In genomic region chr16:48011888-48012658, GRCh38 we compare ENCODE assay signal across 27 cellular contexts.
A peak's percentile ranks its signal among the peaks of the same experiment; 100 is the strongest.
DNase-seq lines count a peak whose midpoint lies in the region; ATAC-seq and TF ChIP-seq lines count a peak whose summit lies in the region.
"Had no signal": no experiment of that assay in that cellular context is flagged by ENCODE, and none has a peak within 500 bp of the region (broad histone marks: within the 10 kb centered on the region; RNA-seq: fewer than 3 reads in every experiment).

No MANE protein-coding gene starts in this region.

- H3K9me3 Mint-ChIP-seq in stimulated activated naive B cell treated with anti-CD40 and anti-IgM and Interleukin-4, amounts not matched to agents 10 μg/mL and 1 μg/mL and 100 μg/mL, for 72 hours, result peaks cover 4 to 7% of the 10 kb centered on the region in 2 donors
- H3K9me3 Mint-ChIP-seq: HFFc6; stimulated activated naive CD8-positive, alpha-beta T cell treated with anti-CD3 and anti-CD28 coated beads, Interleukin-15, Interleukin-2, amounts not matched to agents 100 ng/mL and 50 ng/mL, for 24 hours had no signal

- DNase-seq in M059J (ENCODE audit: low read depth) (peak; percentile 52), RPMI8226 (peak; percentile 22), kidney tubule cell (ENCODE audit: low spot score) (peak; percentile 30), lower leg skin (ENCODE audit: low spot score in 2 of 2) (no peak), activated gamma-delta T cell (lab: John Stamatoyannopoulos, UW) (no peak)
- DNase-seq in stimulated activated naive B cell treated with anti-CD40 and anti-IgM and Interleukin-4, amounts not matched to agents 10 μg/mL and 1 μg/mL and 100 μg/mL, for 72 hours, result no peak
- no peak for DNase-seq in activated CD8-positive, alpha-beta memory T cell treated with anti-CD3 and anti-CD28 coated beads, Interleukin-2, amount 50 U/mL, for 48 hours
- DNase-seq: activated CD4-positive, alpha-beta T cell treated with anti-CD3 and anti-CD28 coated beads, Interleukin-2, amount 50 U/mL, for 1 hour; activated naive CD4-positive, alpha-beta T cell treated with anti-CD3 and anti-CD28 coated beads, Interleukin-2, amount 10 ng/mL, durations not matched to agents 7 days and 5 days; CD4-positive, alpha-beta T cell; colonic mucosa; EL; foreskin keratinocyte; GM23248; HFFc6; left cardiac atrium; NCI-H1105 treated with DMSO at 0.1 percent for 48 hours; NCI-H1930; NCI-H226; NCI-H748 treated with DMSO at 0.1 percent for 48 hours; sigmoid colon; WERI-Rb-1 had no signal

- H3K4me1 Mint-ChIP-seq in stimulated activated naive B cell treated with anti-CD40 and anti-IgM and Interleukin-4, amounts not matched to agents 10 μg/mL and 1 μg/mL and 100 μg/mL, for 72 hours, result peaks cover 7 to 19% of the 10 kb centered on the region in 2 donors
- H3K4me1 Mint-ChIP-seq: activated naive CD4-positive, alpha-beta T cell treated with anti-CD3 and anti-CD28 coated beads, Interleukin-2, amount 10 ng/mL, durations not matched to agents 7 days and 5 days had no signal

- no peaks in the 10 kb centered on the region for H3K36me3 Mint-ChIP-seq in stimulated activated naive B cell treated with anti-CD40 and anti-IgM and Interleukin-4, amounts not matched to agents 10 μg/mL and 1 μg/mL and 100 μg/mL, for 72 hours
- H3K36me3 Mint-ChIP-seq: activated naive CD4-positive, alpha-beta T cell treated with anti-CD3 and anti-CD28 coated beads, Interleukin-2, amount 10 ng/mL, durations not matched to agents 7 days and 5 days had no signal

- WGBS in lower leg skin, 2 donors, result 59 to 69% methylated on average over 9 of the region's 9 CpGs

- H3K27ac Mint-ChIP-seq in stimulated activated naive B cell treated with anti-CD40 and anti-IgM and Interleukin-4, amounts not matched to agents 10 μg/mL and 1 μg/mL and 100 μg/mL, for 72 hours, result peak overlapping the region; percentile 0
- H3K27ac Mint-ChIP-seq: activated naive CD4-positive, alpha-beta T cell treated with anti-CD3 and anti-CD28 coated beads, Interleukin-2, amount 10 ng/mL, durations not matched to agents 7 days and 5 days; CD4-positive, alpha-beta T cell; HFFc6; stimulated activated naive CD8-positive, alpha-beta T cell treated with anti-CD3 and anti-CD28 coated beads, Interleukin-15, Interleukin-2, amounts not matched to agents 100 ng/mL and 50 ng/mL, for 24 hours had no signal

- intact Hi-C loops in lower leg skin (cut with DNase I; ENCODE audit: low total_unique reads), result no loop called here

- no peak for TF ChIP-seq POLR2A in lower leg skin (IDR thresholded peaks at IDR 0.05)

- no peak for TF ChIP-seq CTCF in lower leg skin (IDR thresholded peaks at IDR 0.05)

- peaks cover 10 to 11% of the 10 kb centered on the region in 2 donors for H3K27me3 Mint-ChIP-seq in stimulated activated naive B cell treated with anti-CD40 and anti-IgM and Interleukin-4, amounts not matched to agents 10 μg/mL and 1 μg/mL and 100 μg/mL, for 72 hours
- H3K27me3 Mint-ChIP-seq: activated naive CD4-positive, alpha-beta T cell treated with anti-CD3 and anti-CD28 coated beads, Interleukin-2, amount 10 ng/mL, durations not matched to agents 7 days and 5 days; CD4-positive, alpha-beta T cell had no signal

- no peak overlapping the region for H3K4me3 ChIP-seq in lower leg skin (ENCODE audit: low read depth, poor library complexity, severe bottlenecking)
- H3K4me3 ChIP-seq: breast epithelium, colonic mucosa, GM23248, prostate gland, sigmoid colon, thoracic aorta had no signal

- ATAC-seq in stimulated activated naive B cell treated with anti-CD40 and anti-IgM and Interleukin-4, amounts not matched to agents 10 μg/mL and 1 μg/mL and 100 μg/mL, for 72 hours (replicated peaks), result peak; percentile 83 to 85
- ATAC-seq: foreskin keratinocyte, left cardiac atrium, SK-N-SH treated with all-trans-retinoic acid at 6 μM for 48 hours had no signal

- H3K4me3 Mint-ChIP-seq in stimulated activated naive B cell treated with anti-CD40 and anti-IgM and Interleukin-4, amounts not matched to agents 10 μg/mL and 1 μg/mL and 100 μg/mL, for 72 hours, result peak overlapping the region; percentile 8 to 33
- H3K4me3 Mint-ChIP-seq: activated naive CD4-positive, alpha-beta T cell treated with anti-CD3 and anti-CD28 coated beads, Interleukin-2, amount 10 ng/mL, durations not matched to agents 7 days and 5 days; CD4-positive, alpha-beta T cell; HFFc6; stimulated activated naive CD8-positive, alpha-beta T cell treated with anti-CD3 and anti-CD28 coated beads, Interleukin-15, Interleukin-2, amounts not matched to agents 100 ng/mL and 50 ng/mL, for 24 hours had no signal

Comparison
In these comparisons a context has a peak if more than half of its experiments do, and no peak if none do; other contexts are left out.
1. DNase-seq: peak in M059J (single experiment), RPMI8226 (single experiment) and kidney tubule cell (single experiment); none in stimulated activated naive B cell treated with anti-CD40 and anti-IgM and Interleukin-4, amounts not matched to agents 10 μg/mL and 1 μg/mL and 100 μg/mL, for 72 hours (single experiment), activated CD8-positive, alpha-beta memory T cell treated with anti-CD3 and anti-CD28 coated beads, Interleukin-2, amount 50 U/mL, for 48 hours (single experiment), lower leg skin (0 of 2) and activated gamma-delta T cell (single experiment).